ENCODE assay signal across 10 cellular contexts in the genomic region with DNA sequence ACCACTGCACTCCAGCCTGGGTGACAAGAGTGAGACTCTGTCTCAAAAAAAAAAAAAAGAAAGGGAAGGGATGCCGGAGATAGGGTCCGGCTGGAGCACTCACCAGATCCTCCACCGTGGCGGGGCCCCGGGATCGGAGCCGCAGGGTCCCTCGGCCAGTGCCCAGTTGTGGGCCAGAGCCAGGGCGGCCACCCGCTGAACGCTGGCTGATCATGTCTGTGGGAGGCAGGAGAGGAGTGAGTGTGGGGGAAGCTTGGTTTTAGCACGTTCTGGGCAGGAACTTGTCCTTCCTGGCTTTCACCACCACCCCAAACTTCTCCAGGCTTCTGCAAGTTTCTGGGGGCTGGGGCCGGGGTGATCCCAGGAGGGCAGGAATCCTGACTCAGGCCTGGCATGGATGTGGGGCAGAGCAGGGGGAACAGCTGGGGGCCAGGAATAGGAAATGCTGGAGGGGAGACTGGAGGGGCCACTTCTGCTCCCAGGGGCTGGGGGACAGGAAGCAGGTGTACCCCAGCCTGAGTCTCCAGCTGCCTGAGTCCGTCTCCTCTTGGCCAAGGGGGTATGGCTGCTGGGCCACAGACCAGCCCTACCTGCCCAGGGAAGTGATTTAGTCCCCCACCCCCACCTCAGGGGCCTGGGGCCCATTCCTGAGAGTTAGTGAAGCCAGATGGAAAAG. TPM values are rescaled to one million over a fixed set of nuclear protein-coding genes. Genes with fewer than 3 reads are reported as not detected.
"Had no signal": no experiment of that assay in that cellular context is flagged by ENCODE, and none has a peak within 500 bp of the region (broad histone marks: within the 10 kb centered on the region; RNA-seq: fewer than 3 reads in every experiment).

No MANE protein-coding gene starts in this region.

- H3K4me3 ChIP-seq: body of pancreas, lower lobe of right lung, tibial artery, vagina had no signal

- H3K27ac Mint-ChIP-seq: activated CD4-positive, alpha-beta T cell treated with anti-CD3 and anti-CD28 coated beads, Interleukin-2, amount 10 ng/mL, durations not matched to agents 24 days and 14 days; activated naive CD4-positive, alpha-beta T cell treated with anti-CD3 and anti-CD28 coated beads for 36 hours; endodermal cell had no signal

- H3K27me3 ChIP-seq: body of pancreas, vagina had no signal

- H3K4me3 Mint-ChIP-seq: activated CD4-positive, alpha-beta T cell treated with anti-CD3 and anti-CD28 coated beads, Interleukin-2, amount 10 ng/mL, durations not matched to agents 24 days and 14 days; activated naive CD4-positive, alpha-beta T cell treated with anti-CD3 and anti-CD28 coated beads for 36 hours; activated T-cell treated with anti-CD3 and anti-CD28 coated beads, Interleukin-2, amount 50 U/mL, for 4 hours; endodermal cell; nephron had no signal

- H3K9me3 Mint-ChIP-seq: activated CD4-positive, alpha-beta T cell treated with anti-CD3 and anti-CD28 coated beads, Interleukin-2, amount 10 ng/mL, durations not matched to agents 24 days and 14 days; activated naive CD4-positive, alpha-beta T cell treated with anti-CD3 and anti-CD28 coated beads for 36 hours; activated T-cell treated with anti-CD3 and anti-CD28 coated beads, Interleukin-2, amount 50 U/mL, for 4 hours; endodermal cell; nephron had no signal

- ATAC-seq: body of pancreas had no signal

- H3K9me3 ChIP-seq: body of pancreas, lower lobe of right lung, tibial artery, vagina had no signal

- DNase-seq: foreskin melanocyte, tibial artery had no signal

- H3K27ac ChIP-seq: body of pancreas, tibial artery, vagina had no signal

RNA-seq across cellular contexts. Expression of gene PTGER1, which starts 4.3 kb away (rescaled TPM):
- total RNA-seq: activated naive CD4-positive, alpha-beta T cell treated with anti-CD3 and anti-CD28 coated beads for 36 hours; vagina had no signal
